Comparison of ENCODE assay signal across 14 cellular contexts in the genomic region with DNA sequence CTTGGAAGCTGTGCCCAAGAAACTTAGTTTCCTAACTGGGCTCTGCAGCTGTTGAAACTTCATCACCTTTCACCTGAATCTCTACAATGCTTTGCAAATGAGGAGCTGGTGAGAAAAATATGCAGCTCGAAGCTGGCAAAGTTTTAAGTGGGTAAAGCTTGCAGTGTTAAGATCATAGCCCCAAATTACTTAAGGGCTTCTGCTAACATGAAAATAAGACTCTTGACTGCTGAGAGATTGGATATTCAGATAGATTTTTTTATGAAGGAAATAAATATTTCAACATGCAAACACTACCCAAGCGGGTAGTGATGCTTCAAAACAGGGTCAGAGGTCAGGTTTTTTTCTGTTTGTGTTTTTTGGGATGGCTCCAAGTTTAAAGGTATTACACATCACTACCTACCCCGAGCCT.
"Had no signal": no experiment of that assay in that cellular context is flagged by ENCODE, and none has a peak within 500 bp of the region (broad histone marks: within the 10 kb centered on the region; RNA-seq: fewer than 3 reads in every experiment).

No MANE protein-coding gene starts in this region.

- H3K4me3 ChIP-seq: colonic mucosa, prostate gland, SK-N-MC, thoracic aorta, upper lobe of left lung had no signal

- H3K4me1 ChIP-seq: colonic mucosa, prostate gland had no signal

- H3K36me3 ChIP-seq: colonic mucosa, prostate gland, thoracic aorta, upper lobe of left lung had no signal

- H3K9me3 ChIP-seq: colonic mucosa, prostate gland, thoracic aorta, upper lobe of left lung had no signal

- H3K27me3 ChIP-seq: colonic mucosa, upper lobe of left lung had no signal

- ATAC-seq: stimulated activated naive B cell treated with anti-CD40 and anti-IgM and Interleukin-4, amounts not matched to agents 10 μg/mL and 1 μg/mL and 100 μg/mL, for 72 hours had no signal

- H3K27ac ChIP-seq: colonic mucosa, prostate gland, SK-N-MC, thoracic aorta, upper lobe of left lung had no signal

- DNase-seq: activated CD4-positive, alpha-beta memory T cell treated with anti-CD3 and anti-CD28 coated beads for 36 hours; activated naive CD4-positive, alpha-beta T cell; activated naive CD8-positive, alpha-beta T cell treated with anti-CD3 and anti-CD28 coated beads, Interleukin-2, amount 10 ng/mL, durations not matched to agents 7 days and 5 days; activated T-cell treated with anti-CD3 and anti-CD28 coated beads for 4 hours; amygdala; caudate nucleus; colonic mucosa; head of caudate nucleus; kidney; stimulated activated naive B cell treated with anti-CD40 and anti-IgM and Interleukin-4, amounts not matched to agents 10 μg/mL and 1 μg/mL and 100 μg/mL, for 72 hours; upper lobe of left lung had no signal
